1 cellular context compared by ENCODE assay signal in the genomic region with DNA sequence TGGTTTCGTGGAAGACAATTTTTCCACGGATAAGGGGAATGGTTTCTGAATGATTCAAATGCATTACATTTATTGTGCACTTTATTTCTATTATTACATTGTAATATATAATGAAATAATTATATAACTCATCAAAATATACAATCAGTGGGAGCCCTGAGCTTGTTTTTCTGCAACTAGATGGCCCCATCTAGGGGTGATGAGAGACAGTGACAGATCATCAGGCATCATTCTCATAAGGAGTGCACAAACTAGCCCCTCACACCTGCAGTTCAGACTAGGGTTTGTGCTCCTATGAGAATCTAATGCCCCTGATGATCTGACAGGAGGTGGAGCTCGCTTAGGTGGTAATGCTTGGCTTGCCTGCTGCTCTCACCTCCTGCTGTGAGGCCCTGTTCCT.
TF ChIP-seq lines count a peak whose summit lies in the region.

No MANE protein-coding gene starts in this region.

TF ChIP-seq in HEK293, 187 proteins besides CTCF, POLR2A, EP300 and RAD21 (continued from another document):
- TF ChIP-seq, protein P1, sequence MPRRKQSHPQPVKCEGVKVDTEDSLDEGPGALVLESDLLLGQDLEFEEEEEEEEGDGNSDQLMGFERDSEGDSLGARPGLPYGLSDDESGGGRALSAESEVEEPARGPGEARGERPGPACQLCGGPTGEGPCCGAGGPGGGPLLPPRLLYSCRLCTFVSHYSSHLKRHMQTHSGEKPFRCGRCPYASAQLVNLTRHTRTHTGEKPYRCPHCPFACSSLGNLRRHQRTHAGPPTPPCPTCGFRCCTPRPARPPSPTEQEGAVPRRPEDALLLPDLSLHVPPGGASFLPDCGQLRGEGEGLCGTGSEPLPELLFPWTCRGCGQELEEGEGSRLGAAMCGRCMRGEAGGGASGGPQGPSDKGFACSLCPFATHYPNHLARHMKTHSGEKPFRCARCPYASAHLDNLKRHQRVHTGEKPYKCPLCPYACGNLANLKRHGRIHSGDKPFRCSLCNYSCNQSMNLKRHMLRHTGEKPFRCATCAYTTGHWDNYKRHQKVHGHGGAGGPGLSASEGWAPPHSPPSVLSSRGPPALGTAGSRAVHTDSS (tag by site-specific recombination; IDR thresholded peaks at IDR 0.05) = no peak
- peak; percentile 35 for TF ChIP-seq ZNF654 (tag by site-specific recombination; IDR thresholded peaks at IDR 0.05; ENCODE audit: low read depth)
